18 cellular contexts compared by ENCODE assay signal in genomic region chr5:134559672-134560071, GRCh38. TPM values are rescaled to one million over a fixed set of nuclear protein-coding genes. Genes with fewer than 3 reads are reported as not detected.
DNase-seq lines count a peak whose midpoint lies in the region; ATAC-seq and TF ChIP-seq lines count a peak whose summit lies in the region.
"Had no signal": no experiment of that assay in that cellular context is flagged by ENCODE, and none has a peak within 500 bp of the region (broad histone marks: within the 10 kb centered on the region; RNA-seq: fewer than 3 reads in every experiment).

No MANE protein-coding gene starts in this region.

- H3K36me3 ChIP-seq in CD8-positive, alpha-beta T cell (ENCODE audit: insufficient read depth, low read length): peaks cover 63% of the 10 kb centered on the region
- no peaks in the 10 kb centered on the region for H3K36me3 ChIP-seq in parathyroid adenoma (ENCODE audit: control insufficient read depth, insufficient read depth, low read length)

- no peak overlapping the region for H3K4me3 ChIP-seq in CD8-positive, alpha-beta T cell (ENCODE audit: low read depth, low read length)
- H3K4me3 ChIP-seq in parathyroid adenoma (ENCODE audit: low read depth, low read length): no peak overlapping the region

- H3K27me3 Mint-ChIP-seq in activated CD4-positive, alpha-beta memory T cell treated with anti-CD3 and anti-CD28 coated beads for 36 hours: no peaks in the 10 kb centered on the region
- no peaks in the 10 kb centered on the region for H3K27me3 Mint-ChIP-seq in activated CD4-positive, alpha-beta memory T cell treated with anti-CD3 and anti-CD28 coated beads, Interleukin-2, amount 10 ng/mL, durations not matched to agents 7 days and 5 days
- no peaks in the 10 kb centered on the region for H3K27me3 Mint-ChIP-seq in CD8-positive, alpha-beta T cell (ENCODE audit: low read depth)
- no peaks in the 10 kb centered on the region for H3K27me3 Mint-ChIP-seq in activated naive CD8-positive, alpha-beta T cell treated with anti-CD3 and anti-CD28 coated beads, Interleukin-2, amount 50 U/mL, for 24 hours

- H3K27me3 ChIP-seq in CD8-positive, alpha-beta T cell (ENCODE audit: insufficient read depth, low read length): no peaks in the 10 kb centered on the region
- H3K27me3 ChIP-seq in parathyroid adenoma (ENCODE audit: control insufficient read depth, insufficient read depth, low read length): no peaks in the 10 kb centered on the region

- POLR2A ChIA-PET in activated CD4-positive, alpha-beta memory T cell treated with anti-CD3 and anti-CD28 coated beads for 36 hours (lab: Charles Lee): no interaction called here
- POLR2A ChIA-PET in activated CD4-positive, alpha-beta memory T cell treated with anti-CD3 and anti-CD28 coated beads, Interleukin-2, amount 10 ng/mL, durations not matched to agents 7 days and 5 days (lab: Charles Lee): no interaction called here
- POLR2A ChIA-PET in CD8-positive, alpha-beta T cell (lab: Charles Lee): interaction anchor here (0.6 kb wide), 2 partner anchors 20 to 479 kb away, joined by 3 to 8 read pairs; no protein-coding TSS in a partner anchor

- H3K9ac ChIP-seq in parathyroid adenoma: no peak overlapping the region

- TF ChIP-seq CTCF in CD8-positive, alpha-beta T cell (IDR thresholded peaks at IDR 0.05): no peak
- no peak for TF ChIP-seq CTCF in parathyroid adenoma (IDR thresholded peaks at IDR 0.05)

- peaks cover 23% of the 10 kb centered on the region for H3K4me1 Mint-ChIP-seq in activated CD4-positive, alpha-beta memory T cell treated with anti-CD3 and anti-CD28 coated beads for 36 hours (ENCODE audit: low read depth)
- peaks cover 22% of the 10 kb centered on the region for H3K4me1 Mint-ChIP-seq in activated CD4-positive, alpha-beta memory T cell treated with anti-CD3 and anti-CD28 coated beads, Interleukin-2, amount 10 ng/mL, durations not matched to agents 7 days and 5 days
- peaks cover 27% of the 10 kb centered on the region for H3K4me1 Mint-ChIP-seq in CD8-positive, alpha-beta T cell (ENCODE audit: low read depth)
- H3K4me1 Mint-ChIP-seq in activated naive CD8-positive, alpha-beta T cell treated with anti-CD3 and anti-CD28 coated beads, Interleukin-2, amount 50 U/mL, for 24 hours: peaks cover 31% of the 10 kb centered on the region

- peak overlapping the region; percentile 34 for H3K27ac Mint-ChIP-seq in activated CD4-positive, alpha-beta memory T cell treated with anti-CD3 and anti-CD28 coated beads for 36 hours
- H3K27ac Mint-ChIP-seq in activated CD4-positive, alpha-beta memory T cell treated with anti-CD3 and anti-CD28 coated beads, Interleukin-2, amount 10 ng/mL, durations not matched to agents 7 days and 5 days: no peak overlapping the region
- H3K27ac Mint-ChIP-seq in CD8-positive, alpha-beta T cell: peak overlapping the region; percentile 74
- H3K27ac Mint-ChIP-seq in activated naive CD8-positive, alpha-beta T cell treated with anti-CD3 and anti-CD28 coated beads, Interleukin-2, amount 50 U/mL, for 24 hours: peak overlapping the region; percentile 4

- DNase-seq in activated CD4-positive, alpha-beta memory T cell treated with anti-CD3 and anti-CD28 coated beads for 36 hours: no peak
- no peak for DNase-seq in activated CD4-positive, alpha-beta memory T cell treated with anti-CD3 and anti-CD28 coated beads, Interleukin-2, amount 10 ng/mL, durations not matched to agents 7 days and 5 days
- DNase-seq in CD8-positive, alpha-beta T cell: no peak
- DNase-seq in activated naive CD8-positive, alpha-beta T cell treated with anti-CD3 and anti-CD28 coated beads, Interleukin-2, amount 50 U/mL, for 24 hours: no peak
- no peak for DNase-seq in glomerular visceral epithelial cell (ENCODE audit: extremely low spot score)
- no peak for DNase-seq in stimulated activated naive CD8-positive, alpha-beta T cell treated with anti-CD3 and anti-CD28 coated beads, Interleukin-15, Interleukin-2, amounts not matched to agents 100 U/mL and 50 U/mL, for 24 hours
- DNase-seq: C1 segment of cervical spinal cord, Caco-2, HCEC 1CT, KG1, NCI-H1436, NCI-H2029, NCI-H2171 treated with DMSO at 0.1 percent for 48 hours, NCI-H446 treated with DMSO at 0.1 percent for 48 hours, OCI-M1, RPMI8226 had no signal

- H3K27ac ChIP-seq in CD8-positive, alpha-beta T cell (ENCODE audit: low read depth, low read length): no peak overlapping the region
- peak overlapping the region; percentile 24 for H3K27ac ChIP-seq in parathyroid adenoma

- intact Hi-C loops in activated CD4-positive, alpha-beta memory T cell treated with anti-CD3 and anti-CD28 coated beads for 36 hours (cut with micrococcal nuclease): no loop called here
- intact Hi-C loops in CD8-positive, alpha-beta T cell (cut with DNase I, micrococcal nuclease): no loop called here

- peaks cover 45% of the 10 kb centered on the region for H3K36me3 Mint-ChIP-seq in activated CD4-positive, alpha-beta memory T cell treated with anti-CD3 and anti-CD28 coated beads for 36 hours
- peaks cover 60% of the 10 kb centered on the region for H3K36me3 Mint-ChIP-seq in activated CD4-positive, alpha-beta memory T cell treated with anti-CD3 and anti-CD28 coated beads, Interleukin-2, amount 10 ng/mL, durations not matched to agents 7 days and 5 days (ENCODE audit: low read depth)
- H3K36me3 Mint-ChIP-seq in CD8-positive, alpha-beta T cell: peaks cover 80% of the 10 kb centered on the region
- H3K36me3 Mint-ChIP-seq in activated naive CD8-positive, alpha-beta T cell treated with anti-CD3 and anti-CD28 coated beads, Interleukin-2, amount 50 U/mL, for 24 hours (ENCODE audit: low read depth): peaks cover 41% of the 10 kb centered on the region

- H2AFZ ChIP-seq in parathyroid adenoma: no peak overlapping the region

- H3K9me3 ChIP-seq in CD8-positive, alpha-beta T cell (ENCODE audit: low read length): no peaks in the 10 kb centered on the region
- no peaks in the 10 kb centered on the region for H3K9me3 ChIP-seq in parathyroid adenoma (ENCODE audit: control insufficient read depth, low read length)
- H3K9me3 ChIP-seq: Caco-2 had no signal

- no peak overlapping the region for H3K4me2 ChIP-seq in parathyroid adenoma (ENCODE audit: low read length)

- no peak for ATAC-seq in CD8-positive, alpha-beta T cell
- ATAC-seq in activated naive CD8-positive, alpha-beta T cell treated with anti-CD3 and anti-CD28 coated beads, Interleukin-2, amount 50 U/mL, for 24 hours: no peak
- no peak for ATAC-seq in GM21526 (IDR thresholded peaks at IDR 0.05; ENCODE audit: low FRiP score, unreplicated experiment)
- no peak for ATAC-seq in stimulated activated naive CD8-positive, alpha-beta T cell treated with anti-CD3 and anti-CD28 coated beads, Interleukin-15, Interleukin-2, amounts not matched to agents 100 U/mL and 50 U/mL, for 24 hours

- peaks cover 22% of the 10 kb centered on the region for H3K4me1 ChIP-seq in CD8-positive, alpha-beta T cell (ENCODE audit: insufficient read depth, low read length)
- peaks cover 23% of the 10 kb centered on the region for H3K4me1 ChIP-seq in parathyroid adenoma
- H3K4me1 ChIP-seq: Caco-2 had no signal

- peaks cover 53% of the 10 kb centered on the region for H3K79me2 ChIP-seq in parathyroid adenoma

- CTCF ChIA-PET in activated CD4-positive, alpha-beta memory T cell treated with anti-CD3 and anti-CD28 coated beads for 36 hours (lab: Charles Lee): interaction anchor here (1.2 to 1.4 kb wide), 3 partner anchors 18 to 36 kb away, joined by 3 to 5 read pairs (median 4); no protein-coding TSS in a partner anchor
- CTCF ChIA-PET in activated CD4-positive, alpha-beta memory T cell treated with anti-CD3 and anti-CD28 coated beads, Interleukin-2, amount 10 ng/mL, durations not matched to agents 7 days and 5 days (lab: Charles Lee): interaction anchor here (0.6 to 1.3 kb wide), 3 partner anchors 28 to 35 kb away, joined by 3 to 5 read pairs (median 4); no protein-coding TSS in a partner anchor
- CTCF ChIA-PET in CD8-positive, alpha-beta T cell (lab: Charles Lee): interaction anchor here (1.1 to 1.5 kb wide), 2 partner anchors 27 to 32 kb away, joined by 4 read pairs; no protein-coding TSS in a partner anchor

- no peak overlapping the region for H3K4me3 Mint-ChIP-seq in activated CD4-positive, alpha-beta memory T cell treated with anti-CD3 and anti-CD28 coated beads for 36 hours
- H3K4me3 Mint-ChIP-seq in activated CD4-positive, alpha-beta memory T cell treated with anti-CD3 and anti-CD28 coated beads, Interleukin-2, amount 10 ng/mL, durations not matched to agents 7 days and 5 days: no peak overlapping the region
- no peak overlapping the region for H3K4me3 Mint-ChIP-seq in CD8-positive, alpha-beta T cell
- no peak overlapping the region for H3K4me3 Mint-ChIP-seq in activated naive CD8-positive, alpha-beta T cell treated with anti-CD3 and anti-CD28 coated beads, Interleukin-2, amount 50 U/mL, for 24 hours

- H3K9me3 Mint-ChIP-seq in activated CD4-positive, alpha-beta memory T cell treated with anti-CD3 and anti-CD28 coated beads for 36 hours: no peaks in the 10 kb centered on the region
- no peaks in the 10 kb centered on the region for H3K9me3 Mint-ChIP-seq in activated CD4-positive, alpha-beta memory T cell treated with anti-CD3 and anti-CD28 coated beads, Interleukin-2, amount 10 ng/mL, durations not matched to agents 7 days and 5 days
- no peaks in the 10 kb centered on the region for H3K9me3 Mint-ChIP-seq in CD8-positive, alpha-beta T cell
- no peaks in the 10 kb centered on the region for H3K9me3 Mint-ChIP-seq in activated naive CD8-positive, alpha-beta T cell treated with anti-CD3 and anti-CD28 coated beads, Interleukin-2, amount 50 U/mL, for 24 hours

RNA-seq across cellular contexts. Expression of gene JADE2, which starts 34.2 kb away (rescaled TPM):
- total RNA-seq in activated CD4-positive, alpha-beta memory T cell treated with anti-CD3 and anti-CD28 coated beads for 36 hours: 10 to 100 TPM; 79.4 to 81.6 TPM
- total RNA-seq in activated CD4-positive, alpha-beta memory T cell treated with anti-CD3 and anti-CD28 coated beads, Interleukin-2, amount 10 ng/mL, durations not matched to agents 7 days and 5 days: 10 to 100 TPM; 72.7 to 73.5 TPM
- total RNA-seq in CD8-positive, alpha-beta T cell: 100 to 1,000 TPM; 126 to 133 TPM
